10 cellular contexts compared by ENCODE assay signal in genomic region chr20:32034581-32035397, GRCh38. TPM values are rescaled to one million over a fixed set of nuclear protein-coding genes. Genes with fewer than 3 reads are reported as not detected.
DNase-seq lines count a peak whose midpoint lies in the region; ATAC-seq and TF ChIP-seq lines count a peak whose summit lies in the region.
"Had no signal": no experiment of that assay in that cellular context is flagged by ENCODE, and none has a peak within 500 bp of the region (broad histone marks: within the 10 kb centered on the region; RNA-seq: fewer than 3 reads in every experiment).

No MANE protein-coding gene starts in this region.

- TF ChIP-seq EP300 in SK-N-SH (IDR thresholded peaks at IDR 0.05; ENCODE audit: borderline replicate concordance in 1 of 2, low read depth in 1 of 2, low read length in 1 of 2), result no peak

- no peaks in the 10 kb centered on the region for H3K9me2 ChIP-seq in SK-N-SH

- peaks cover 0 to 7% of the 10 kb centered on the region in 2 experiments; a peak in 1 of 4 replicates for H3K4me1 ChIP-seq in SK-N-SH (ENCODE audit: control insufficient read depth in 1 of 2, insufficient read depth in 2 of 2, low read depth in 1 of 2, low read length in 1 of 2)

- H3K27me3 ChIP-seq in SK-N-SH (ENCODE audit: insufficient read depth), result peaks cover 38% of the 10 kb centered on the region

- peaks cover 4% of the 10 kb centered on the region for H3F3A ChIP-seq in SK-N-SH (replicated peaks; ENCODE audit: insufficient read depth)

- H4K20me1 ChIP-seq in SK-N-SH (ENCODE audit: insufficient read depth), result no peaks in the 10 kb centered on the region

- POLR2A ChIA-PET in AG04449 (lab: Yijun Ruan, JAX) (no interaction called here), SK-N-SH (lab: Yijun Ruan, JAX) (no interaction called here)

- H3K4me3 ChIP-seq in AG04449 (ENCODE audit: low read depth, low read length), result no peak overlapping the region
- H3K4me3 ChIP-seq in SK-N-SH (ENCODE audit: low read depth in 2 of 2, low read length in 1 of 2), result no peak overlapping the region
- H3K4me3 ChIP-seq: tibial artery had no signal

- TF ChIP-seq RAD21 in SK-N-SH (IDR thresholded peaks at IDR 0.05; ENCODE audit: low read length), result peak; percentile 66

- H3K27ac ChIP-seq in SK-N-SH (ENCODE audit: low read depth in 2 of 2, low read length in 1 of 2), result no peak overlapping the region
- H3K27ac ChIP-seq: tibial artery had no signal

- in situ Hi-C loops in GM13976 (cut with MboI; ENCODE audit: low sequenced_read_pairs, unreplicated experiment), result loop anchor here (5.0 kb wide), 1 partner anchor 58 kb away; no protein-coding TSS in a partner anchor

- TF ChIP-seq CTCF in AG04449 (IDR thresholded peaks at IDR 0.05; ENCODE audit: insufficient read depth, low read length, missing control alignments) (peak; percentile 30), GM13976 (IDR thresholded peaks at IDR 0.05; ENCODE audit: borderline replicate concordance, control extremely low read depth, extremely low read depth, insufficient read depth, missing control alignments) (peak; percentile 64), SK-N-SH (IDR thresholded peaks at IDR 0.05) (peak; percentile 45)

- CTCF ChIA-PET in AG04449 (lab: Yijun Ruan, JAX) (interaction anchor here (0.7 to 10.4 kb wide), 23 partner anchors 7 to 618 kb away, joined by 3 to 224 read pairs (median 4); partner anchors contain the start of gene MYLK2), SK-N-SH (lab: Yijun Ruan, JAX) (interaction anchor here (0.6 to 9.8 kb wide), 10 partner anchors 12 to 211 kb away, joined by 3 to 170 read pairs (median 4); no protein-coding TSS in a partner anchor)

- H3K36me3 ChIP-seq in SK-N-SH (replicated peaks in 1 of 2; ENCODE audit: control insufficient read depth in 1 of 2, insufficient read depth in 2 of 2, low read length in 1 of 2), result no peaks in the 10 kb centered on the region
- H3K36me3 ChIP-seq: tibial artery had no signal

- H3K9me3 ChIP-seq in SK-N-SH, result no peaks in the 10 kb centered on the region
- H3K9me3 ChIP-seq: tibial artery had no signal

- no peaks in the 10 kb centered on the region for H3K79me2 ChIP-seq in SK-N-SH (ENCODE audit: insufficient read depth)

- no peak overlapping the region for H3K9ac ChIP-seq in SK-N-SH

- no peak overlapping the region for H2AFZ ChIP-seq in SK-N-SH (ENCODE audit: low read depth)

- no peak for ATAC-seq in HG03520 (IDR thresholded peaks at IDR 0.05; ENCODE audit: unreplicated experiment)
- ATAC-seq in GM18861 (IDR thresholded peaks at IDR 0.05; ENCODE audit: unreplicated experiment), result no peak
- ATAC-seq in GM18502 (IDR thresholded peaks at IDR 0.05; ENCODE audit: poor library complexity, unreplicated experiment), result no peak

- no peak overlapping the region for H3K4me2 ChIP-seq in SK-N-SH

- DNase-seq in AG04449 (ENCODE audit: low read depth, low spot score) (no peak), GM13976 (ENCODE audit: low spot score) (peak; percentile 41), SK-N-SH (no peak), cardiac septum (ENCODE audit: low spot score) (peak; percentile 78)
- no peak for DNase-seq in activated T-cell treated with anti-CD3 and anti-CD28 coated beads, Interleukin-2, amount 50 U/mL, for 48 hours

- intact Hi-C loops in cardiac septum (cut with DNase I), result loop anchor here (5.0 kb wide), 1 partner anchor 82 kb away; the partner anchor contains the start of gene PDRG1

- 27% methylated on average over 8 of the region's 9 CpGs for WGBS in SK-N-SH (ENCODE audit: low lambda C conversion rate)

TF ChIP-seq in SK-N-SH, 30 proteins besides CTCF, POLR2A, EP300 and RAD21:
- TF ChIP-seq TEAD4 (IDR thresholded peaks at IDR 0.05; ENCODE audit: borderline replicate concordance, insufficient read depth) (no peak), SMC3 (IDR thresholded peaks at IDR 0.05; ENCODE audit: low read depth, low read length) (peak; percentile 54)

RNA-seq across cellular contexts. Expression of gene HCK, which starts 17.3 kb away (rescaled TPM):
- polyA plus RNA-seq in SK-N-SH (2012; rRNA removed), result not detected in 2 replicates
- polyA plus RNA-seq in SK-N-SH (2012; cell fraction: cytosol; rRNA removed), result not detected in 2 replicates
- not detected in 2 replicates for polyA plus RNA-seq in SK-N-SH (2012; cell fraction: nucleus; rRNA removed)
- 5.5 TPM for total RNA-seq in cardiac septum
- total RNA-seq: NCI-H460 had no signal

RNA-seq across cellular contexts. Expression of gene CCM2L, which starts 24.6 kb away (rescaled TPM):
- not detected in 2 replicates for polyA plus RNA-seq in SK-N-SH (2012; rRNA removed)
- 0.01 TPM in 2 replicates for polyA plus RNA-seq in SK-N-SH (2012; cell fraction: cytosol; rRNA removed)
- polyA plus RNA-seq in SK-N-SH (2012; cell fraction: nucleus; rRNA removed), result not detected in 2 replicates
- 7.0 TPM for total RNA-seq in cardiac septum
- total RNA-seq: NCI-H460 had no signal

Comparison
In these comparisons a context has a peak if more than half of its experiments do, and no peak if none do; other contexts are left out.
1. DNase-seq: peak in GM13976 (single experiment) and cardiac septum (single experiment); none in AG04449 (single experiment), SK-N-SH (single experiment) and activated T-cell treated with anti-CD3 and anti-CD28 coated beads, Interleukin-2, amount 50 U/mL, for 48 hours (0 of 2).
2. Peak in every context shown above with its lines, with median percentiles within 50 percentile points of each other: CTCF ChIP-seq.